Comparison of ENCODE assay signal across 1 cellular context in genomic region chr10:102455893-102456471, GRCh38.
TF ChIP-seq lines count a peak whose summit lies in the region.

No MANE protein-coding gene starts in this region.

TF ChIP-seq in A549, 52 proteins besides CTCF, POLR2A, EP300 and RAD21 (continued from another document):
- TF ChIP-seq, protein P1, sequence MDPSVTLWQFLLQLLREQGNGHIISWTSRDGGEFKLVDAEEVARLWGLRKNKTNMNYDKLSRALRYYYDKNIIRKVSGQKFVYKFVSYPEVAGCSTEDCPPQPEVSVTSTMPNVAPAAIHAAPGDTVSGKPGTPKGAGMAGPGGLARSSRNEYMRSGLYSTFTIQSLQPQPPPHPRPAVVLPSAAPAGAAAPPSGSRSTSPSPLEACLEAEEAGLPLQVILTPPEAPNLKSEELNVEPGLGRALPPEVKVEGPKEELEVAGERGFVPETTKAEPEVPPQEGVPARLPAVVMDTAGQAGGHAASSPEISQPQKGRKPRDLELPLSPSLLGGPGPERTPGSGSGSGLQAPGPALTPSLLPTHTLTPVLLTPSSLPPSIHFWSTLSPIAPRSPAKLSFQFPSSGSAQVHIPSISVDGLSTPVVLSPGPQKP (IDR thresholded peaks at IDR 0.05; ENCODE audit: low read depth, low read length), result no peak
- TF ChIP-seq TP53 (CRISPR knock-in tag; IDR thresholded peaks at IDR 0.05) (no peak), CEBPB (IDR thresholded peaks at IDR 0.05) (peak; percentile 66 to 87)
